Comparison of ENCODE assay signal across 19 cellular contexts in the genomic region with DNA sequence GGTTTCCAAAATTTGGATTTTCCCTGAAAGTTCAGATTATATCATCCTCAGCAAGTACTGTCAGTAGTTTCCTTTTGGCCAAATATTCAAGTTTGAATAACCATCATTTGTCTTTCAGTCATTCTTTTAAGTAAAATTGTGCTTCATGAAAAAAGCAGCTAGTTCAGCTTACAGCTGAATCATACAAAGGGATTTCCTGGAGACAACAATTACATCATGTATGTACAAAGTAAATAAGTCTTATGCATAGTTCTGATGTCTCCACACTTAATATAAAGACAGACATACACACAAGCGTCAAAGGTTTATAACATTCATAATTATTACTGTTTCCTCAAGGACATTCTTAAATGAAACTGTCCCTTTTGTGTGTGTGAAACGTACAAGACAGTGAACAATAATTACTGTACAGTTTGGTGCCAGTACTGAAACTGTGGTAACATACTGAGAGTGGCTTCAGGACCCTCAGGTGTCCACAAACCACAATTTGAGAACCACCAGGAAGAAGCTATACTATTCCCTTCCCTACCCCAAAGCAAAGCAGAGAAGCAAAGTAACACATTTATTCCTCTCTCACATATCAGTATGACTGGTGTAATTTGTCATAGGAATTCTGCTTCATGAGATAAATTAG.
DNase-seq lines count a peak whose midpoint lies in the region; ATAC-seq and TF ChIP-seq lines count a peak whose summit lies in the region.
"Had no signal": no experiment of that assay in that cellular context is flagged by ENCODE, and none has a peak within 500 bp of the region (broad histone marks: within the 10 kb centered on the region; RNA-seq: fewer than 3 reads in every experiment).

No MANE protein-coding gene starts in this region.

- no peak overlapping the region for H3K4me3 Mint-ChIP-seq in endothelial cell (ENCODE audit: unreplicated experiment)
- H3K4me3 Mint-ChIP-seq: CD14-positive monocyte; CD4-positive, alpha-beta memory T cell; H9 had no signal

- H3K27me3 ChIP-seq in RWPE2 (ENCODE audit: insufficient read depth, poor library complexity, severe bottlenecking), result no peaks in the 10 kb centered on the region
- H3K27me3 ChIP-seq: BLaER1 had no signal

- ATAC-seq in RWPE2 (ENCODE audit: low read depth), result 0 out of 3 replicates have a peak, but pooled peaks have one; percentile 41
- no peak for ATAC-seq in GM19463 (IDR thresholded peaks at IDR 0.05; ENCODE audit: unreplicated experiment)
- ATAC-seq: GM12878, K562 had no signal

- no peak for TF ChIP-seq CTCF in RWPE2 (IDR thresholded peaks at IDR 0.05; ENCODE audit: poor library complexity, severe bottlenecking)
- TF ChIP-seq CTCF in endothelial cell (IDR thresholded peaks at IDR 0.05; ENCODE audit: unreplicated experiment), result no peak

- H3K27ac ChIP-seq in RWPE2 (ENCODE audit: poor library complexity, severe bottlenecking), result no peak overlapping the region
- H3K27ac ChIP-seq: BLaER1 had no signal

- H3K27ac Mint-ChIP-seq in endothelial cell (ENCODE audit: unreplicated experiment), result no peak overlapping the region
- H3K27ac Mint-ChIP-seq: CD14-positive monocyte; CD4-positive, alpha-beta memory T cell; H9 had no signal

- H3K4me3 ChIP-seq in RWPE2 (ENCODE audit: severe bottlenecking), result no peak overlapping the region
- H3K4me3 ChIP-seq: BLaER1, GM12878, K562 had no signal

- no peaks in the 10 kb centered on the region for H3K9me3 ChIP-seq in RWPE2 (ENCODE audit: severe bottlenecking)
- H3K9me3 ChIP-seq: BLaER1 had no signal

- H3K4me1 Mint-ChIP-seq in endothelial cell (ENCODE audit: unreplicated experiment), result no peaks in the 10 kb centered on the region
- H3K4me1 Mint-ChIP-seq: CD14-positive monocyte; CD4-positive, alpha-beta memory T cell had no signal

- H3K27me3 Mint-ChIP-seq in endothelial cell (ENCODE audit: unreplicated experiment), result no peaks in the 10 kb centered on the region
- H3K27me3 Mint-ChIP-seq: CD4-positive, alpha-beta memory T cell had no signal

- H3K4me1 ChIP-seq in RWPE2 (ENCODE audit: insufficient read depth, poor library complexity, severe bottlenecking), result no peaks in the 10 kb centered on the region
- H3K4me1 ChIP-seq: BLaER1 had no signal

- H3K36me3 ChIP-seq in RWPE2 (ENCODE audit: low read depth), result no peaks in the 10 kb centered on the region
- H3K36me3 ChIP-seq: BLaER1 had no signal

- no peaks in the 10 kb centered on the region for H3K9me3 Mint-ChIP-seq in endothelial cell (ENCODE audit: unreplicated experiment)
- H3K9me3 Mint-ChIP-seq: H9 had no signal

- H3K36me3 Mint-ChIP-seq in endothelial cell (ENCODE audit: low read depth, unreplicated experiment), result no peaks in the 10 kb centered on the region
- H3K36me3 Mint-ChIP-seq: CD14-positive monocyte; CD4-positive, alpha-beta memory T cell had no signal

- DNase-seq in HS-5 (ENCODE audit: low read depth) (peak; percentile 5), NCI-H69 (lab: John Stamatoyannopoulos, UW) (peak; percentile 23), RWPE2 (ENCODE audit: low spot score) (no peak), endothelial cell (ENCODE audit: low spot score) (no peak), AML-193 (lab: John Stamatoyannopoulos, UW) (no peak), retina (no peak)
- DNase-seq: CD4-positive, alpha-beta memory T cell; DMS153; DND-41; EL; GOT3; H9; IMR-90; Karpas-422 had no signal

Comparison
In these comparisons a context has a peak if more than half of its experiments do, and no peak if none do; other contexts are left out.
1. DNase-seq: peak in HS-5 (single experiment) and NCI-H69 (single experiment); none in RWPE2 (single experiment), endothelial cell (single experiment), AML-193 (0 of 2) and retina (single experiment).